15 cellular contexts compared by ENCODE assay signal in the genomic region with DNA sequence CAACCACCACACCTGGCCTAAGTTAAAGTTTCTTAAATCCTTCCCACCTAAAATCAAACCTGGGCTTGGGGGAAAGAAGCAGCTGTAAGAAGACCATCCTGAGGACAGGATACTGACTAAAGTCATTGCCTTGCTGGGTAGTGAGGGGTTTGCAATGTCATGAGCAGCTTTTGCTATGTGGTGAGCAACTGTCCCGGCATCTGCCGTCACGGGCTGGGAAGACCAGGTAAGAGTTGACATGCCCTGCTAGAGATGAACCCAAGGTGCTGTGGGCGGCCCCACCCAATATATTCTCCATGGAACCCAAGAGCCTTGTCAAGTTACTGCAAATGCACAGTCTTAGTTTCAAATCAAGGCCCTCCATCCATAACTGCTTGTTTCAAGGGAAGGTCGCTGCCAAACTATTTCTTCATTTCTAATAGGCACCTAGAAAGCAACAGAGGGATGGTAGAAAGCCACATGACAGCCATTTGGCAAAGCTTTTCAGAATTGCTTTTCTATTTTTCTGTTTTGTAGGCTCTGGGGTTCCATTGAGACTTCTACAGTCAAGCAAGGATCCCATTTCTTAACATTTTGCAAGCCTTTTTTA.
DNase-seq lines count a peak whose midpoint lies in the region; ATAC-seq, FAIRE-seq and TF ChIP-seq lines count a peak whose summit lies in the region.
"Had no signal": no experiment of that assay in that cellular context is flagged by ENCODE, and none has a peak within 500 bp of the region (broad histone marks: within the 10 kb centered on the region; RNA-seq: fewer than 3 reads in every experiment).

No MANE protein-coding gene starts in this region.

- H4K12ac ChIP-seq in trophoblast cell (ENCODE audit: low read depth, low read length), result no peak overlapping the region

- no peak for TF ChIP-seq POLR2A in heart left ventricle (IDR thresholded peaks at IDR 0.05)

- H3K4me1 ChIP-seq in heart left ventricle (peaks cover 0 to 36% (median 19%) of the 10 kb centered on the region in 12 donors), left ventricle myocardium inferior (peaks cover 37% of the 10 kb centered on the region), trophoblast cell (ENCODE audit: control insufficient read depth in 1 of 2, insufficient read depth in 2 of 2, low read length in 2 of 2) (peaks cover 0 to 2% of the 10 kb centered on the region in 2 experiments), subcutaneous abdominal adipose tissue (ENCODE audit: control insufficient read depth in 5 of 5, insufficient read depth in 5 of 5, low read length in 5 of 5) (peaks cover 0 to 24% (median 16%) of the 10 kb centered on the region in 5 donors), small intestine (ENCODE audit: control insufficient read depth in 2 of 2, insufficient read depth in 1 of 2, low read depth in 1 of 2, low read length in 1 of 2) (peaks cover 0 to 3% of the 10 kb centered on the region in 2 donors)

- H4K8ac ChIP-seq in trophoblast cell (ENCODE audit: low read depth, low read length), result no peak overlapping the region

- no peak overlapping the region for H3K4me3 ChIP-seq in heart left ventricle
- no peak overlapping the region for H3K4me3 ChIP-seq in left ventricle myocardium inferior
- H3K4me3 ChIP-seq in trophoblast cell (ENCODE audit: low read depth, low read length), result no peak overlapping the region
- H3K4me3 ChIP-seq in subcutaneous abdominal adipose tissue (ENCODE audit: low read depth in 1 of 5, low read length in 5 of 5), result no peak overlapping the region
- H3K4me3 ChIP-seq in small intestine (ENCODE audit: low read depth in 1 of 2, low read length in 2 of 2), result no peak overlapping the region

- H3K27me3 ChIP-seq in heart left ventricle, result no peaks in the 10 kb centered on the region
- no peaks in the 10 kb centered on the region for H3K27me3 ChIP-seq in left ventricle myocardium inferior (ENCODE audit: low read depth)
- H3K27me3 ChIP-seq in trophoblast cell (ENCODE audit: insufficient read depth, low read length), result no peaks in the 10 kb centered on the region
- no peaks in the 10 kb centered on the region for H3K27me3 ChIP-seq in subcutaneous abdominal adipose tissue (ENCODE audit: control insufficient read depth in 5 of 5, insufficient read depth in 4 of 5, low read length in 5 of 5)
- H3K27me3 ChIP-seq in small intestine (ENCODE audit: control insufficient read depth in 2 of 2, insufficient read depth in 2 of 2, low read length in 2 of 2), result no peaks in the 10 kb centered on the region

- intact Hi-C loops in heart left ventricle (cut with DNase I), result loop anchor here in 5 of 10 donors (5.0 to 10.0 kb wide), 5 partner anchors 354 to 673 kb away; partner anchors contain the start of gene JARID2 (in 3 of the 5)
- intact Hi-C loops in cardiac septum (cut with DNase I), result loop anchor here (10.0 kb wide), 1 partner anchor 607 kb away; no protein-coding TSS in a partner anchor
- intact Hi-C loops in left ventricle myocardium inferior (cut with micrococcal nuclease), result no loop called here

- no peak overlapping the region for H3K23ac ChIP-seq in trophoblast cell (ENCODE audit: low read length)

- H2BK120ac ChIP-seq in trophoblast cell (ENCODE audit: insufficient read depth, low read length, poor library complexity), result no peak overlapping the region

- H3K9ac ChIP-seq in trophoblast cell (ENCODE audit: low read length), result no peak overlapping the region
- no peak overlapping the region for H3K9ac ChIP-seq in subcutaneous abdominal adipose tissue (ENCODE audit: low read length in 5 of 5)

- no peak overlapping the region for H3K18ac ChIP-seq in trophoblast cell (ENCODE audit: low read length)

- H3K9me3 ChIP-seq in heart left ventricle, result peaks cover 0 to 11% (median 0%) of the 10 kb centered on the region in 12 donors
- peaks cover 4% of the 10 kb centered on the region for H3K9me3 ChIP-seq in left ventricle myocardium inferior (replicated peaks)
- H3K9me3 ChIP-seq in trophoblast cell (ENCODE audit: insufficient read depth, low read depth, low read length), result peaks cover 1% of the 10 kb centered on the region
- H3K9me3 ChIP-seq in subcutaneous abdominal adipose tissue (ENCODE audit: control insufficient read depth in 5 of 5, low read length in 5 of 5), result no peaks in the 10 kb centered on the region
- no peaks in the 10 kb centered on the region for H3K9me3 ChIP-seq in small intestine (ENCODE audit: control insufficient read depth, low read depth)

- no peak for FAIRE-seq in small intestine (lab: Jason Lieb, UNC)
- FAIRE-seq: A204.1 had no signal

- H2AK5ac ChIP-seq in trophoblast cell (ENCODE audit: low read length), result no peak overlapping the region

- H3K79me2 ChIP-seq in trophoblast cell (ENCODE audit: control insufficient read depth, insufficient read depth, low read length, poor library complexity), result no peaks in the 10 kb centered on the region

- H3K36me3 ChIP-seq in heart left ventricle, result no peaks in the 10 kb centered on the region
- H3K36me3 ChIP-seq in left ventricle myocardium inferior, result no peaks in the 10 kb centered on the region
- no peaks in the 10 kb centered on the region for H3K36me3 ChIP-seq in trophoblast cell (ENCODE audit: control insufficient read depth in 1 of 2, insufficient read depth in 2 of 2, low read length in 2 of 2)
- no peaks in the 10 kb centered on the region for H3K36me3 ChIP-seq in subcutaneous abdominal adipose tissue (ENCODE audit: control insufficient read depth in 5 of 5, insufficient read depth in 5 of 5, low read length in 5 of 5)
- H3K36me3 ChIP-seq in small intestine (ENCODE audit: control insufficient read depth in 2 of 2, insufficient read depth in 2 of 2, low read length in 2 of 2), result no peaks in the 10 kb centered on the region

- H2BK5ac ChIP-seq in trophoblast cell (ENCODE audit: low read depth, low read length, poor library complexity), result no peak overlapping the region

- H2BK12ac ChIP-seq in trophoblast cell (ENCODE audit: low read length), result no peak overlapping the region

- no peak overlapping the region for H3K4me2 ChIP-seq in trophoblast cell (ENCODE audit: low read length)

- DNase-seq in heart left ventricle (no peak), cardiac septum (ENCODE audit: low spot score) (no peak), left ventricle myocardium inferior (no peak), trophoblast cell (peak; percentile 80), small intestine (no peak)
- DNase-seq: ACHN; CD4-positive, alpha-beta T cell; DMS79 treated with DMSO at 0.1 percent for 48 hours; GF-D8; GOT3; H9 had no signal

- no peak overlapping the region for H3K4ac ChIP-seq in trophoblast cell (ENCODE audit: low read depth, low read length)

- ATAC-seq in heart left ventricle, result no peak
- no peak for ATAC-seq in GM18873 (IDR thresholded peaks at IDR 0.05; ENCODE audit: low FRiP score, unreplicated experiment)
- no peak for ATAC-seq in HG02642 (IDR thresholded peaks at IDR 0.05; ENCODE audit: poor library complexity, unreplicated experiment)

- no peaks in the 10 kb centered on the region for H3K79me1 ChIP-seq in trophoblast cell (ENCODE audit: low read length)

- H4K91ac ChIP-seq in trophoblast cell (ENCODE audit: low read depth, low read length), result no peak overlapping the region

- H3K14ac ChIP-seq in trophoblast cell (ENCODE audit: low read length), result no peak overlapping the region

- TF ChIP-seq CTCF in heart left ventricle (IDR thresholded peaks at IDR 0.05) (no peak), left ventricle myocardium inferior (IDR thresholded peaks at IDR 0.05; ENCODE audit: borderline replicate concordance) (no peak)

- H3K27ac ChIP-seq in heart left ventricle (peak overlapping the region; percentile 26 to 87 (median 66)), left ventricle myocardium inferior (replicated peaks) (peak overlapping the region; percentile 84), trophoblast cell (ENCODE audit: low read depth, low read length) (no peak overlapping the region), subcutaneous abdominal adipose tissue (ENCODE audit: low read depth, low read length) (peak overlapping the region; percentile 21), small intestine (ENCODE audit: low read depth in 1 of 2, low read length in 1 of 2) (no peak overlapping the region)

- no peak overlapping the region for H2AFZ ChIP-seq in trophoblast cell (ENCODE audit: insufficient read depth, low read length, poor library complexity)

- WGBS in heart left ventricle, 4 donors, result 92 to 97% (median 94%) methylated on average over 5 of the region's 5 CpGs
- WGBS in trophoblast cell (ENCODE audit: extremely low coverage, insufficient coverage, insufficient read length), result no CpG with 5 or more reads among the region's 5 CpGs
- WGBS in small intestine, 3 donors, result 91 to 97% (median 97%) methylated on average over 5 of the region's 5 CpGs

Comparison
In these comparisons a context has a peak if more than half of its experiments do, and no peak if none do; other contexts are left out.
1. DNase-seq: peak in trophoblast cell (2 of 2); none in heart left ventricle (0 of 5), cardiac septum (single experiment), left ventricle myocardium inferior (single experiment) and small intestine (single experiment).
2. H3K27ac ChIP-seq: peak in heart left ventricle (12 of 12), left ventricle myocardium inferior (single experiment) and subcutaneous abdominal adipose tissue (single experiment); none in trophoblast cell (single experiment) and small intestine (0 of 2).